8 cellular contexts compared by ENCODE assay signal in the genomic region with DNA sequence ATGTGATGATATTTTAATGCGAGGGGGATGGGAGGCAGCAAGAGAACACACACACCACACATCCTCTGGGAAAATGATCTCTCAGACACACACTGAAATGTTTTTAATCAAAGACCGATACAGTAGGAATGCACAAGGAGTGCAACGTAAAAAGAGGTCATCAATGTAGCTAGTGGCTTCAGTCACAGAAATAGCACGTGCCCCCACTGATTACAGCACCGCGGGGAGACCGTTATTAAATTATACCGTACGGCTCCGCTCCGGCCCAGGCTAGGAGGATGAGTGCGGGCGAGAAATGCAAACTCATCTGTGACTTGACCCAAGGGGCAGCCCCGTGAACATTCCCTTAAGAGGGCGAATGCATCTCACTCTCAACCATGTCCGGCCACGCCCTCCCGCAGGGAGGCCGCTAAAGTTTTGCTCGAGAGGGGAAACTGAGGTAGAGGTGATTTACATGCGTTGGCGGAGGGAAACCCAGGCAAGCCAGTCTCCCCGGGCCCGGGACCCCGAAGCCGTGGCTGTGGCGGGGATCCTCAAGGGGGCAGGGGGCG. TPM values are rescaled to one million over a fixed set of nuclear protein-coding genes. Genes with fewer than 3 reads are reported as not detected.
DNase-seq lines count a peak whose midpoint lies in the region; ATAC-seq and TF ChIP-seq lines count a peak whose summit lies in the region.

No MANE protein-coding gene starts in this region.

- peak overlapping the region; percentile 91 for H3K27ac ChIP-seq in suprapubic skin

- H3K36me3 Mint-ChIP-seq in IgD-negative memory B cell = no peaks in the 10 kb centered on the region
- H3K36me3 Mint-ChIP-seq in natural killer cell treated with Interleukin-12 subunit alpha and Interleukin-12 subunit beta and Interleukin-15 and Interleukin-18, amount 100 ng/mL, for 72 hours = peaks cover 10% of the 10 kb centered on the region

- peak overlapping the region; percentile 91 to 99 (median 94) for H3K27ac Mint-ChIP-seq in IgD-negative memory B cell
- peak overlapping the region; percentile 96 to 99 for H3K27ac Mint-ChIP-seq in natural killer cell treated with Interleukin-12 subunit alpha and Interleukin-12 subunit beta and Interleukin-15 and Interleukin-18, amount 100 ng/mL, for 72 hours

- peaks cover 37 to 53% (median 42%) of the 10 kb centered on the region in 3 donors for H3K4me1 Mint-ChIP-seq in IgD-negative memory B cell
- H3K4me1 Mint-ChIP-seq in natural killer cell treated with Interleukin-12 subunit alpha and Interleukin-12 subunit beta and Interleukin-15 and Interleukin-18, amount 100 ng/mL, for 72 hours (ENCODE audit: low read depth in 2 of 2) = peaks cover 48 to 67% of the 10 kb centered on the region in 2 donors

- no peaks in the 10 kb centered on the region for H3K9me3 ChIP-seq in suprapubic skin

- H3K4me3 ChIP-seq in GM08714 (ENCODE audit: low read length) = peak overlapping the region; percentile 81
- peak overlapping the region; percentile 75 for H3K4me3 ChIP-seq in fibroblast of mammary gland (ENCODE audit: control insufficient read depth, low read depth, low read length)
- H3K4me3 ChIP-seq in suprapubic skin = peak overlapping the region; percentile 92

- H3K36me3 ChIP-seq in suprapubic skin = peaks cover 10% of the 10 kb centered on the region

- TF ChIP-seq POLR2A in suprapubic skin (IDR thresholded peaks at IDR 0.05) = no peak

- H3K4me1 ChIP-seq in suprapubic skin = peaks cover 51% of the 10 kb centered on the region

- under 1% methylated on average over 20 of the region's 28 CpGs for WGBS in suprapubic skin

- no peak for TF ChIP-seq CTCF in fibroblast of mammary gland (conservative IDR thresholded peaks at IDR 0.05; ENCODE audit: control insufficient read depth, insufficient read depth, low read depth, low read length)
- TF ChIP-seq CTCF in suprapubic skin (IDR thresholded peaks at IDR 0.05) = no peak

- no peaks in the 10 kb centered on the region for H3K27me3 ChIP-seq in suprapubic skin

- H3K9me3 Mint-ChIP-seq in IgD-negative memory B cell = no peaks in the 10 kb centered on the region
- H3K9me3 Mint-ChIP-seq in natural killer cell treated with Interleukin-12 subunit alpha and Interleukin-12 subunit beta and Interleukin-15 and Interleukin-18, amount 100 ng/mL, for 72 hours = no peaks in the 10 kb centered on the region

- DNase-seq in activated CD8-positive, alpha-beta memory T cell treated with anti-CD3 and anti-CD28 coated beads for 48 hours (ENCODE audit: low read depth in 2 of 3, low spot score in 2 of 3) = peak; percentile 38 to 67 (median 50)
- DNase-seq in fibroblast of mammary gland (ENCODE audit: low read depth) (peak; percentile 61), suprapubic skin (ENCODE audit: low spot score in 2 of 2) (peak in 1 of 2 donors; percentile 78), SHP77 treated with DMSO at 0.1 percent for 48 hours (lab: John Stamatoyannopoulos, UW) (no peak)
- peak; percentile 89 for DNase-seq in natural killer cell treated with Interleukin-12 subunit alpha and Interleukin-12 subunit beta and Interleukin-15 and Interleukin-18, amount 100 ng/mL, for 72 hours (ENCODE audit: low spot score)

- peak; percentile 66 for ATAC-seq in GM21529 (IDR thresholded peaks at IDR 0.05; ENCODE audit: unreplicated experiment)
- ATAC-seq in natural killer cell treated with Interleukin-12 subunit alpha and Interleukin-12 subunit beta and Interleukin-15 and Interleukin-18, amount 100 ng/mL, for 72 hours = peak; percentile 85 to 87

- no peak for TF ChIP-seq EP300 in suprapubic skin (IDR thresholded peaks at IDR 0.05)

- H3K4me3 Mint-ChIP-seq in IgD-negative memory B cell = peak overlapping the region; percentile 92 to 96 (median 95)
- H3K4me3 Mint-ChIP-seq in natural killer cell treated with Interleukin-12 subunit alpha and Interleukin-12 subunit beta and Interleukin-15 and Interleukin-18, amount 100 ng/mL, for 72 hours = peak overlapping the region; percentile 92

- H3K27me3 Mint-ChIP-seq in IgD-negative memory B cell = no peaks in the 10 kb centered on the region
- H3K27me3 Mint-ChIP-seq in natural killer cell treated with Interleukin-12 subunit alpha and Interleukin-12 subunit beta and Interleukin-15 and Interleukin-18, amount 100 ng/mL, for 72 hours = no peaks in the 10 kb centered on the region

RNA-seq across cellular contexts. Expression of gene UBR4, which starts 0.6 kb away (rescaled TPM):
- 14.1 TPM for polyA plus RNA-seq in IgD-negative memory B cell
- total RNA-seq in natural killer cell treated with Interleukin-12 subunit alpha and Interleukin-12 subunit beta and Interleukin-15 and Interleukin-18, amount 100 ng/mL, for 72 hours = 100 to 1,000 TPM; 209 to 275 TPM
- 100 to 1,000 TPM; 214 to 324 (median 272) TPM for total RNA-seq in suprapubic skin

RNA-seq across cellular contexts. Expression of gene EMC1, which starts 41.8 kb away (rescaled TPM):
- polyA plus RNA-seq in IgD-negative memory B cell = 19.5 TPM
- 10 to 100 TPM; 54.2 to 85.7 TPM for total RNA-seq in natural killer cell treated with Interleukin-12 subunit alpha and Interleukin-12 subunit beta and Interleukin-15 and Interleukin-18, amount 100 ng/mL, for 72 hours
- 10 to 100 TPM; 33.5 to 83.4 (median 48.9) TPM for total RNA-seq in suprapubic skin

RNA-seq across cellular contexts. Expression of gene MRTO4, which starts 42.1 kb away (rescaled TPM):
- polyA plus RNA-seq in IgD-negative memory B cell = 34.9 TPM
- 100 to 1,000 TPM in 1 of 2 donors, 10 to 100 TPM in 1; 65.5 to 139 TPM for total RNA-seq in natural killer cell treated with Interleukin-12 subunit alpha and Interleukin-12 subunit beta and Interleukin-15 and Interleukin-18, amount 100 ng/mL, for 72 hours
- total RNA-seq in suprapubic skin = 10 to 100 TPM; 13.2 to 32.4 (median 22.9) TPM
